Comparison of ENCODE assay signal across 19 cellular contexts in genomic region chr5:170404398-170404797, GRCh38. TPM values are rescaled to one million over a fixed set of nuclear protein-coding genes. Genes with fewer than 3 reads are reported as not detected.
DNase-seq lines count a peak whose midpoint lies in the region; ATAC-seq and TF ChIP-seq lines count a peak whose summit lies in the region.
"Had no signal": no experiment of that assay in that cellular context is flagged by ENCODE, and none has a peak within 500 bp of the region (broad histone marks: within the 10 kb centered on the region; RNA-seq: fewer than 3 reads in every experiment).

No MANE protein-coding gene starts in this region.

- no peak overlapping the region for H3K27ac ChIP-seq in OCI-LY7 (ENCODE audit: low read depth, low read length, poor library complexity, severe bottlenecking)
- H3K27ac ChIP-seq in endodermal cell (ENCODE audit: low read depth, low read length), result no peak overlapping the region
- H3K27ac ChIP-seq: brain microvascular endothelial cell had no signal

- POLR2A ChIA-PET in OCI-LY7 (lab: Charles Lee), result interaction anchor here (0.7 kb wide), 1 partner anchor 36 kb away, joined by 3 read pairs; no protein-coding TSS in a partner anchor
- POLR2A ChIA-PET in activated CD8-positive, alpha-beta T cell treated with anti-CD3 and anti-CD28 coated beads for 36 hours (lab: Charles Lee), result no interaction called here

- H3K4me3 ChIP-seq in OCI-LY7 (ENCODE audit: low read depth, low read length, poor library complexity, severe bottlenecking) (no peak overlapping the region), endodermal cell (ENCODE audit: low read length) (no peak overlapping the region)

- H3K27ac Mint-ChIP-seq in natural killer cell, result no peak overlapping the region
- H3K27ac Mint-ChIP-seq in natural killer cell treated with Interleukin-12 subunit alpha and Interleukin-12 subunit beta and Interleukin-15 and Interleukin-18, amount 100 ng/mL, for 72 hours, result no peak overlapping the region
- no peak overlapping the region for H3K27ac Mint-ChIP-seq in endodermal cell
- H3K27ac Mint-ChIP-seq in activated CD8-positive, alpha-beta T cell treated with anti-CD3 and anti-CD28 coated beads for 36 hours, result no peak overlapping the region
- H3K27ac Mint-ChIP-seq: activated naive CD8-positive, alpha-beta T cell; HFFc6; mesothelial cell of epicardium had no signal

- no peaks in the 10 kb centered on the region for H3K9me2 ChIP-seq in OCI-LY7 (ENCODE audit: insufficient read depth, low read length)

- no peaks in the 10 kb centered on the region for H3K9me3 Mint-ChIP-seq in natural killer cell
- H3K9me3 Mint-ChIP-seq in natural killer cell treated with Interleukin-12 subunit alpha and Interleukin-12 subunit beta and Interleukin-15 and Interleukin-18, amount 100 ng/mL, for 72 hours, result no peaks in the 10 kb centered on the region
- peaks cover 6% of the 10 kb centered on the region for H3K9me3 Mint-ChIP-seq in endodermal cell
- H3K9me3 Mint-ChIP-seq in activated CD8-positive, alpha-beta T cell treated with anti-CD3 and anti-CD28 coated beads for 36 hours, result no peaks in the 10 kb centered on the region

- no peak overlapping the region for H3K4me2 ChIP-seq in OCI-LY7 (ENCODE audit: low read length)

- H3K4me1 ChIP-seq in OCI-LY7 (ENCODE audit: insufficient read depth, low read length, poor library complexity, severe bottlenecking) (no peaks in the 10 kb centered on the region), endodermal cell (ENCODE audit: control insufficient read depth, insufficient read depth, low read length) (peaks cover 8% of the 10 kb centered on the region)

- H2AFZ ChIP-seq in OCI-LY7 (ENCODE audit: low read length), result no peak overlapping the region

- no peaks in the 10 kb centered on the region for H3K9me3 ChIP-seq in OCI-LY7 (ENCODE audit: low read length)
- peaks cover 4% of the 10 kb centered on the region for H3K9me3 ChIP-seq in endodermal cell (ENCODE audit: control insufficient read depth, low read length)

- WGBS in endodermal cell (ENCODE audit: insufficient coverage in 1 of 2, insufficient read length in 1 of 2), 2 experiments, result 79 to 92% methylated on average over 2 of the region's 2 CpGs

- no TSS peak for BruUV-seq in OCI-LY7 (replicated peaks; lab: Mats Ljungman, UMichigan)

- no peaks in the 10 kb centered on the region for H3K79me2 ChIP-seq in OCI-LY7 (ENCODE audit: insufficient read depth, low read depth, low read length)

- H3K36me3 ChIP-seq in OCI-LY7 (ENCODE audit: insufficient read depth, low read length) (no peaks in the 10 kb centered on the region), endodermal cell (ENCODE audit: control insufficient read depth, insufficient read depth, low read length) (no peaks in the 10 kb centered on the region)
- H3K36me3 ChIP-seq: brain microvascular endothelial cell had no signal

- intact Hi-C loops in natural killer cell (cut with micrococcal nuclease), result no loop called here
- intact Hi-C loops in OCI-LY7 (cut with micrococcal nuclease; ENCODE audit: unreplicated experiment), result no loop called here
- intact Hi-C loops in activated CD8-positive, alpha-beta T cell treated with anti-CD3 and anti-CD28 coated beads for 36 hours (cut with micrococcal nuclease), result no loop called here

- ATAC-seq in natural killer cell, result peak; percentile 49 to 55 (median 52)
- ATAC-seq in natural killer cell treated with Interleukin-12 subunit alpha and Interleukin-12 subunit beta and Interleukin-15 and Interleukin-18, amount 100 ng/mL, for 72 hours, result no peak
- no peak for ATAC-seq in activated CD8-positive, alpha-beta T cell treated with anti-CD3 and anti-CD28 coated beads for 36 hours
- ATAC-seq: esophagus mucosa had no signal

- no peaks in the 10 kb centered on the region for H3K27me3 ChIP-seq in endodermal cell (ENCODE audit: control insufficient read depth, insufficient read depth, low read length, poor library complexity, severe bottlenecking)
- H3K27me3 ChIP-seq: brain microvascular endothelial cell had no signal

- peaks cover 3 to 19% of the 10 kb centered on the region in 2 donors for H3K27me3 Mint-ChIP-seq in natural killer cell (ENCODE audit: low read depth in 2 of 2)
- H3K27me3 Mint-ChIP-seq in natural killer cell treated with Interleukin-12 subunit alpha and Interleukin-12 subunit beta and Interleukin-15 and Interleukin-18, amount 100 ng/mL, for 72 hours, result peaks cover 0 to 3% of the 10 kb centered on the region in 2 donors
- H3K27me3 Mint-ChIP-seq in endodermal cell (ENCODE audit: insufficient read depth), result peaks cover 4% of the 10 kb centered on the region
- no peaks in the 10 kb centered on the region for H3K27me3 Mint-ChIP-seq in activated CD8-positive, alpha-beta T cell treated with anti-CD3 and anti-CD28 coated beads for 36 hours

- H3K4me3 Mint-ChIP-seq in natural killer cell (no peak overlapping the region), endodermal cell (no peak overlapping the region)
- H3K4me3 Mint-ChIP-seq in natural killer cell treated with Interleukin-12 subunit alpha and Interleukin-12 subunit beta and Interleukin-15 and Interleukin-18, amount 100 ng/mL, for 72 hours, result no peak overlapping the region
- no peak overlapping the region for H3K4me3 Mint-ChIP-seq in activated CD8-positive, alpha-beta T cell treated with anti-CD3 and anti-CD28 coated beads for 36 hours
- H3K4me3 Mint-ChIP-seq: activated naive CD8-positive, alpha-beta T cell; HFFc6; mesothelial cell of epicardium had no signal

- H3K4me1 Mint-ChIP-seq in natural killer cell (no peaks in the 10 kb centered on the region), endodermal cell (peaks cover 24% of the 10 kb centered on the region)
- H3K4me1 Mint-ChIP-seq in natural killer cell treated with Interleukin-12 subunit alpha and Interleukin-12 subunit beta and Interleukin-15 and Interleukin-18, amount 100 ng/mL, for 72 hours (ENCODE audit: low read depth in 2 of 2), result no peaks in the 10 kb centered on the region
- H3K4me1 Mint-ChIP-seq in activated CD8-positive, alpha-beta T cell treated with anti-CD3 and anti-CD28 coated beads for 36 hours (ENCODE audit: low read depth), result no peaks in the 10 kb centered on the region

- no peaks in the 10 kb centered on the region for H4K20me1 ChIP-seq in OCI-LY7 (ENCODE audit: insufficient read depth, low read length)

- TF ChIP-seq CTCF in natural killer cell (IDR thresholded peaks at IDR 0.05) (no peak), OCI-LY7 (conservative IDR thresholded peaks at IDR 0.05; ENCODE audit: low read length) (no peak), endodermal cell (conservative IDR thresholded peaks at IDR 0.05) (no peak)
- TF ChIP-seq CTCF in activated CD8-positive, alpha-beta T cell treated with anti-CD3 and anti-CD28 coated beads for 36 hours (IDR thresholded peaks at IDR 0.05), result no peak

- CTCF ChIA-PET in OCI-LY7 (lab: Charles Lee; ENCODE audit: unreplicated experiment), result no interaction called here
- CTCF ChIA-PET in activated CD8-positive, alpha-beta T cell treated with anti-CD3 and anti-CD28 coated beads for 36 hours (lab: Charles Lee), result interaction anchor here (0.8 to 3.4 kb wide), 6 partner anchors 17 to 221 kb away, joined by 3 to 17 read pairs (median 4); no protein-coding TSS in a partner anchor

- H3K9ac ChIP-seq in endodermal cell (ENCODE audit: extremely low read depth, low read length, poor library complexity, severe bottlenecking), result no peak overlapping the region

- H3K36me3 Mint-ChIP-seq in natural killer cell, result no peaks in the 10 kb centered on the region
- no peaks in the 10 kb centered on the region for H3K36me3 Mint-ChIP-seq in natural killer cell treated with Interleukin-12 subunit alpha and Interleukin-12 subunit beta and Interleukin-15 and Interleukin-18, amount 100 ng/mL, for 72 hours
- no peaks in the 10 kb centered on the region for H3K36me3 Mint-ChIP-seq in endodermal cell (ENCODE audit: low read depth)
- no peaks in the 10 kb centered on the region for H3K36me3 Mint-ChIP-seq in activated CD8-positive, alpha-beta T cell treated with anti-CD3 and anti-CD28 coated beads for 36 hours (ENCODE audit: low read depth)
- H3K36me3 Mint-ChIP-seq: activated naive CD8-positive, alpha-beta T cell; mesothelial cell of epicardium had no signal

- no peak for DNase-seq in natural killer cell
- DNase-seq in natural killer cell treated with Interleukin-12 subunit alpha and Interleukin-12 subunit beta and Interleukin-15 and Interleukin-18, amount 100 ng/mL, for 72 hours (ENCODE audit: low spot score), result no peak
- DNase-seq in OCI-LY7 (ENCODE audit: low spot score), result peak; percentile 6
- DNase-seq in germinal center (ENCODE audit: low spot score), result peak; percentile 18
- DNase-seq in endodermal cell, result no peak
- DNase-seq in OCI-M2 (lab: John Stamatoyannopoulos, UW; ENCODE audit: unreplicated experiment), result no peak
- no peak for DNase-seq in NCI-H2107 treated with DMSO at 0.1 percent for 48 hours (lab: John Stamatoyannopoulos, UW; ENCODE audit: unreplicated experiment)
- DNase-seq in activated CD8-positive, alpha-beta T cell treated with anti-CD3 and anti-CD28 coated beads for 36 hours, result no peak
- DNase-seq: activated T-cell treated with anti-CD3 and anti-CD28 coated beads, Interleukin-2, amount 50 U/mL, for 48 hours; brain microvascular endothelial cell; HFFc6; islet precursor cell; NCI-H1930; NCI-H526 treated with DMSO at 0.1 percent for 48 hours; stimulated activated CD4-positive, alpha-beta T cell treated with anti-CD3 and anti-CD28 coated beads, Interleukin-4, amount 100 ng/mL, for 4 hours; T-helper 2 cell had no signal

RNA-seq across cellular contexts. Expression of gene KCNMB1, which starts 15.2 kb away (rescaled TPM):
- total RNA-seq in natural killer cell, result under 1 TPM; 0.23 to 0.48 (median 0.35) TPM
- not detected for total RNA-seq in natural killer cell treated with Interleukin-12 subunit alpha and Interleukin-12 subunit beta and Interleukin-15 and Interleukin-18, amount 100 ng/mL, for 72 hours
- total RNA-seq in OCI-LY7 (2014; rRNA removed; shearing (Covaris generic)), result not detected in 2 replicates
- total RNA-seq in OCI-LY7 (2022), result not detected in 2 replicates
- under 1 TPM in 1 of 2 donors, not detected in 1; 0.09 TPM for total RNA-seq in endodermal cell
- polyA plus RNA-seq in endodermal cell (2013, experiment 1 of 2), result 0.46 TPM
- polyA plus RNA-seq in endodermal cell (2013, experiment 2 of 2), result 0.46 TPM
- total RNA-seq in activated CD8-positive, alpha-beta T cell treated with anti-CD3 and anti-CD28 coated beads for 36 hours, result not detected
- total RNA-seq: HFFc6 had no signal

Comparison
In these comparisons a context has a peak if more than half of its experiments do, and no peak if none do; other contexts are left out.
1. ATAC-seq: peak in natural killer cell (3 of 3); none in natural killer cell treated with Interleukin-12 subunit alpha and Interleukin-12 subunit beta and Interleukin-15 and Interleukin-18, amount 100 ng/mL, for 72 hours (0 of 2) and activated CD8-positive, alpha-beta T cell treated with anti-CD3 and anti-CD28 coated beads for 36 hours (single experiment).
2. DNase-seq: peak in OCI-LY7 (single experiment) and germinal center (single experiment); none in natural killer cell (single experiment), natural killer cell treated with Interleukin-12 subunit alpha and Interleukin-12 subunit beta and Interleukin-15 and Interleukin-18, amount 100 ng/mL, for 72 hours (single experiment), endodermal cell (single experiment), OCI-M2 (single experiment), NCI-H2107 treated with DMSO at 0.1 percent for 48 hours (single experiment) and activated CD8-positive, alpha-beta T cell treated with anti-CD3 and anti-CD28 coated beads for 36 hours (single experiment).